8 cellular contexts compared by ENCODE assay signal in the genomic region with DNA sequence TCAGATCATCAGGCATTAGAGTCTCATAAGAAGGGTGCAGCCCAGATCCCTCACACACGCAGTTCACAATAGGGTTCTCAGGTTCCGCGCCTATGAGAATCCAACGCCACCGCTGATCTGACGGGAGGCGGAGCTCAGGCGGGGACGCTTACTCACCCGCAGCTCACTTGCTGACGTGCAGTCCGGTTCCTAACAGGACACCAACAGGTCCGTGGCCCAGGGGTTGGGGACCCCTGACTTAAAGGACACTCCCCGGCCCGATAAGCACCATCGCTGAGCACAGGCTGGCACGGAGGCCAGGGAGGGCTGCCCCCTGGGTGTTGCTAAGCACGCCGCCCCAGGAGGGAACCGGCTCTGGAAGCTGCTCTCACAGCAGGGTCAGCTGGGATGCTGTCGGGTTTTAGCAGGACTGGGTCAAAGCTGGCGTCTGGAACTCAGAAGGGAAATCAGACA. TPM values are rescaled to one million over a fixed set of nuclear protein-coding genes. Genes with fewer than 3 reads are reported as not detected.
A peak's percentile ranks its signal among the peaks of the same experiment; 100 is the strongest.
DNase-seq lines count a peak whose midpoint lies in the region; ATAC-seq and TF ChIP-seq lines count a peak whose summit lies in the region.

No MANE protein-coding gene starts in this region.

- no peak for TF ChIP-seq POLR2A in spleen (IDR thresholded peaks at IDR 0.05)

- peak; percentile 69 for DNase-seq in GM23338 (ENCODE audit: low spot score)
- DNase-seq in adipocyte (ENCODE audit: low read depth), result peak; percentile 79
- no peak for DNase-seq in iPS DF 6.9 (ENCODE audit: low read depth, low spot score)
- DNase-seq in spleen, result peak; percentile 71
- no peak for DNase-seq in middle frontal gyrus (ENCODE audit: extremely low spot score, low spot score)
- no peak for DNase-seq in T-helper 9 cell

- H3K27ac ChIP-seq in 22Rv1, result peak overlapping the region; percentile 99
- H3K27ac ChIP-seq in GM23338 (ENCODE audit: low read depth), result no peak overlapping the region
- no peak overlapping the region for H3K27ac ChIP-seq in iPS DF 6.9 (ENCODE audit: low read length)
- H3K27ac ChIP-seq in spleen, result peak overlapping the region in 4 of 8 donors; percentile 1 to 58 (median 36)

- H3K36me3 ChIP-seq in GM23338 (ENCODE audit: insufficient read depth), result no peaks in the 10 kb centered on the region
- H3K36me3 ChIP-seq in adipocyte (ENCODE audit: control insufficient read depth, insufficient read depth, low read length, severe bottlenecking), result no peaks in the 10 kb centered on the region
- no peaks in the 10 kb centered on the region; the same call in 1 of the 2 replicates for H3K36me3 ChIP-seq in iPS DF 6.9 (ENCODE audit: control insufficient read depth, insufficient read depth, low read length)
- no peaks in the 10 kb centered on the region for H3K36me3 ChIP-seq in spleen

- H3K9me3 ChIP-seq in adipocyte (ENCODE audit: control insufficient read depth, low read length) (no peaks in the 10 kb centered on the region), iPS DF 6.9 (ENCODE audit: control insufficient read depth, insufficient read depth, low read length) (no peaks in the 10 kb centered on the region), spleen (no peaks in the 10 kb centered on the region)

- peak overlapping the region; percentile 96 for H2AFZ ChIP-seq in GM23338

- H3K4me2 ChIP-seq in GM23338, result peak overlapping the region; percentile 67

- peak overlapping the region; percentile 38 for H3K9ac ChIP-seq in adipocyte (ENCODE audit: low read length)

- ATAC-seq in GM23338 (peak; percentile 88), GM19324 (IDR thresholded peaks at IDR 0.05; ENCODE audit: low FRiP score, unreplicated experiment) (no peak)

- H3K9me2 ChIP-seq in GM23338 (ENCODE audit: insufficient read depth), result no peaks in the 10 kb centered on the region

- peaks cover 23% of the 10 kb centered on the region for H3K27me3 Mint-ChIP-seq in GM23338 (ENCODE audit: insufficient read depth, low read depth, poor library complexity)

- no peaks in the 10 kb centered on the region for H3F3A ChIP-seq in GM23338 (replicated peaks; ENCODE audit: low read depth)

- H3K36me3 Mint-ChIP-seq in GM23338 (ENCODE audit: low read depth), result no peaks in the 10 kb centered on the region

- H3K27me3 ChIP-seq in GM23338 (ENCODE audit: insufficient read depth) (no peaks in the 10 kb centered on the region), adipocyte (replicated peaks; ENCODE audit: control insufficient read depth, insufficient read depth, low read length) (peaks cover 21% of the 10 kb centered on the region), iPS DF 6.9 (ENCODE audit: control insufficient read depth, insufficient read depth, low read length) (no peaks in the 10 kb centered on the region; the same call in 1 of the 2 replicates), spleen (replicated peaks in 1 of 7) (peaks cover 0 to 69% (median 8%) of the 10 kb centered on the region in 7 donors)

- H3K4me1 ChIP-seq in GM23338 (ENCODE audit: insufficient read depth) (no peaks in the 10 kb centered on the region; the same call in 1 of the 2 replicates), adipocyte (ENCODE audit: control insufficient read depth, insufficient read depth, low read length) (peaks cover 10% of the 10 kb centered on the region), iPS DF 6.9 (ENCODE audit: control insufficient read depth, insufficient read depth, low read length) (no peaks in the 10 kb centered on the region; the same call in 1 of the 2 replicates), spleen (peaks cover 13 to 39% (median 22%) of the 10 kb centered on the region in 6 donors)

- H3K79me2 ChIP-seq in GM23338 (replicated peaks; ENCODE audit: insufficient read depth), result no peaks in the 10 kb centered on the region

- peak overlapping the region; percentile 54 for H3K4me3 Mint-ChIP-seq in GM23338

- WGBS in iPS DF 6.9 (ENCODE audit: insufficient coverage, insufficient read length), result no CpG with 5 or more reads among the region's 22 CpGs
- WGBS in spleen, 5 donors, result 26 to 56% (median 38%) methylated on average over 13 to 22 of the region's 22 CpGs

- TF ChIP-seq CTCF in 22Rv1 (IDR thresholded peaks at IDR 0.05) (no peak), GM23338 (conservative IDR thresholded peaks at IDR 0.05; ENCODE audit: low read depth in 2 of 2) (no peak), spleen (IDR thresholded peaks at IDR 0.05 in 8 of 11, conservative IDR thresholded peaks at IDR 0.05 in 3 of 11) (no peak)

- H3K4me3 ChIP-seq in GM23338 (peak overlapping the region; percentile 36; the same call in 1 of the 2 replicates), adipocyte (ENCODE audit: low read length) (peak overlapping the region; percentile 73), iPS DF 6.9 (ENCODE audit: low read length) (0 out of 2 replicates have a peak overlapping the region, but pooled peaks have one; percentile 1), spleen (peak overlapping the region in 1 of 8 donors; percentile 34)

- H3K27ac Mint-ChIP-seq in GM23338, result no peak overlapping the region

- no peaks in the 10 kb centered on the region for H3K9me3 Mint-ChIP-seq in GM23338

- intact Hi-C loops in spleen (cut with DNase I; ENCODE audit: low total_unique reads), result no loop called here

- peaks cover 6% of the 10 kb centered on the region; the same call in 2 of the 3 replicates for H3K4me1 Mint-ChIP-seq in GM23338

- no peaks in the 10 kb centered on the region for H4K20me1 ChIP-seq in GM23338 (replicated peaks; ENCODE audit: insufficient read depth)

TF ChIP-seq in GM23338, 12 proteins besides CTCF, POLR2A, EP300 and RAD21 (continues in another document):
- TF ChIP-seq CREB1 (CRISPR knock-in tag; IDR thresholded peaks at IDR 0.05; ENCODE audit: low read depth) (no peak), STAT1 (IDR thresholded peaks at IDR 0.05; ENCODE audit: unreplicated experiment) (no peak), JUNB (IDR thresholded peaks at IDR 0.05; ENCODE audit: unreplicated experiment) (no peak), ZNF331 (CRISPR knock-in tag; IDR thresholded peaks at IDR 0.05; ENCODE audit: low read depth) (no peak), ZNF114 (CRISPR knock-in tag; IDR thresholded peaks at IDR 0.05) (no peak)
- TF ChIP-seq, protein P1, sequence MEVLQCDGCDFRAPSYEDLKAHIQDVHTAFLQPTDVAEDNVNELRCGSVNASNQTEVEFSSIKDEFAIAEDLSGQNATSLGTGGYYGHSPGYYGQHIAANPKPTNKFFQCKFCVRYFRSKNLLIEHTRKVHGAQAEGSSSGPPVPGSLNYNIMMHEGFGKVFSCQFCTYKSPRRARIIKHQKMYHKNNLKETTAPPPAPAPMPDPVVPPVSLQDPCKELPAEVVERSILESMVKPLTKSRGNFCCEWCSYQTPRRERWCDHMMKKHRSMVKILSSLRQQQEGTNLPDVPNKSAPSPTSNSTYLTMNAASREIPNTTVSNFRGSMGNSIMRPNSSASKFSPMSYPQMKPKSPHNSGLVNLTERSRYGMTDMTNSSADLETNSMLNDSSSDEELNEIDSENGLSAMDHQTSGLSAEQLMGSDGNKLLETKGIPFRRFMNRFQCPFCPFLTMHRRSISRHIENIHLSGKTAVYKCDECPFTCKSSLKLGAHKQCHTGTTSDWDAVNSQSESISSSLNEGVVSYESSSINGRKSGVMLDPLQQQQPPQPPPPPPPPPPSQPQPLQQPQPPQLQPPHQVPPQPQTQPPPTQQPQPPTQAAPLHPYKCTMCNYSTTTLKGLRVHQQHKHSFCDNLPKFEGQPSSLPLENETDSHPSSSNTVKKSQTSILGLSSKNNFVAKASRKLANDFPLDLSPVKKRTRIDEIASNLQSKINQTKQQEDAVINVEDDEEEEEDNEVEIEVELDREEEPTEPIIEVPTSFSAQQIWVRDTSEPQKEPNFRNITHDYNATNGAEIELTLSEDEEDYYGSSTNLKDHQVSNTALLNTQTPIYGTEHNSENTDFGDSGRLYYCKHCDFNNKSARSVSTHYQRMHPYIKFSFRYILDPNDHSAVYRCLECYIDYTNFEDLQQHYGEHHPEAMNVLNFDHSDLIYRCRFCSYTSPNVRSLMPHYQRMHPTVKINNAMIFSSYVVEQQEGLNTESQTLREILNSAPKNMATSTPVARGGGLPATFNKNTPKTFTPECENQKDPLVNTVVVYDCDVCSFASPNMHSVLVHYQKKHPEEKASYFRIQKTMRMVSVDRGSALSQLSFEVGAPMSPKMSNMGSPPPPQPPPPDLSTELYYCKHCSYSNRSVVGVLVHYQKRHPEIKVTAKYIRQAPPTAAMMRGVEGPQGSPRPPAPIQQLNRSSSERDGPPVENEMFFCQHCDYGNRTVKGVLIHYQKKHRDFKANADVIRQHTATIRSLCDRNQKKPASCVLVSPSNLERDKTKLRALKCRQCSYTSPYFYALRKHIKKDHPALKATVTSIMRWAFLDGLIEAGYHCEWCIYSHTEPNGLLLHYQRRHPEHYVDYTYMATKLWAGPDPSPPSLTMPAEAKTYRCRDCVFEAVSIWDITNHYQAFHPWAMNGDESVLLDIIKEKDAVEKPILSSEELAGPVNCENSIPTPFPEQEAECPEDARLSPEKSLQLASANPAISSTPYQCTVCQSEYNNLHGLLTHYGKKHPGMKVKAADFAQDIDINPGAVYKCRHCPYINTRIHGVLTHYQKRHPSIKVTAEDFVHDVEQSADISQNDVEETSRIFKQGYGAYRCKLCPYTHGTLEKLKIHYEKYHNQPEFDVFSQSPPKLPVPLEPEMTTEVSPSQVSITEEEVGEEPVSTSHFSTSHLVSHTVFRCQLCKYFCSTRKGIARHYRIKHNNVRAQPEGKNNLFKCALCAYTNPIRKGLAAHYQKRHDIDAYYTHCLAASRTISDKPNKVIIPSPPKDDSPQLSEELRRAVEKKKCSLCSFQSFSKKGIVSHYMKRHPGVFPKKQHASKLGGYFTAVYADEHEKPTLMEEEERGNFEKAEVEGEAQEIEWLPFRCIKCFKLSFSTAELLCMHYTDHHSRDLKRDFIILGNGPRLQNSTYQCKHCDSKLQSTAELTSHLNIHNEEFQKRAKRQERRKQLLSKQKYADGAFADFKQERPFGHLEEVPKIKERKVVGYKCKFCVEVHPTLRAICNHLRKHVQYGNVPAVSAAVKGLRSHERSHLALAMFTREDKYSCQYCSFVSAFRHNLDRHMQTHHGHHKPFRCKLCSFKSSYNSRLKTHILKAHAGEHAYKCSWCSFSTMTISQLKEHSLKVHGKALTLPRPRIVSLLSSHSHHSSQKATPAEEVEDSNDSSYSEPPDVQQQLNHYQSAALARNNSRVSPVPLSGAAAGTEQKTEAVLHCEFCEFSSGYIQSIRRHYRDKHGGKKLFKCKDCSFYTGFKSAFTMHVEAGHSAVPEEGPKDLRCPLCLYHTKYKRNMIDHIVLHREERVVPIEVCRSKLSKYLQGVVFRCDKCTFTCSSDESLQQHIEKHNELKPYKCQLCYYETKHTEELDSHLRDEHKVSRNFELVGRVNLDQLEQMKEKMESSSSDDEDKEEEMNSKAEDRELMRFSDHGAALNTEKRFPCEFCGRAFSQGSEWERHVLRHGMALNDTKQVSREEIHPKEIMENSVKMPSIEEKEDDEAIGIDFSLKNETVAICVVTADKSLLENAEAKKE (CRISPR knock-in tag; IDR thresholded peaks at IDR 0.05), result no peak

RNA-seq across cellular contexts. Expression of a gene that starts 30.1 kb away (rescaled TPM):
- 1.1 and 1.8 TPM in 2 replicates for total RNA-seq in GM23338 (2014; rRNA removed; shearing (Covaris generic))
- 0.17 and 0.24 TPM in 2 replicates for polyA plus RNA-seq in GM23338 (2016; fragmentation: Nextera tagmentation; extraction: Ambion mirVana)
- 10 to 100 TPM in 6 of 7 donors, 1 to 10 TPM in 1; 8.7 to 20.3 (median 14.9) TPM for total RNA-seq in spleen
- 10 to 100 TPM in 1 of 3 donors, 1 to 10 TPM in 2; 1.7 to 10.2 (median 2.0) TPM for polyA plus RNA-seq in spleen

Comparison
In these comparisons a context has a peak if more than half of its experiments do, and no peak if none do; other contexts are left out.
1. DNase-seq: peak in GM23338 (single experiment), adipocyte (single experiment) and spleen (single experiment); none in iPS DF 6.9 (single experiment), middle frontal gyrus (single experiment) and T-helper 9 cell (single experiment).